Comparison of ENCODE assay signal across 1 cellular context in genomic region chr4:7151668-7152227, GRCh38.
TF ChIP-seq lines count a peak whose summit lies in the region.

No MANE protein-coding gene starts in this region.

TF ChIP-seq in K562, 482 proteins besides CTCF, POLR2A, EP300 and RAD21 (continued from another document):
- TF ChIP-seq PBX2 (CRISPR knock-in tag; IDR thresholded peaks at IDR 0.05; ENCODE audit: low read depth): no peak
- 0 out of 2 replicates have a peak, but pooled peaks have one; percentile 46 for TF ChIP-seq PBX2 (tag; conservative IDR thresholded peaks at IDR 0.05; ENCODE audit: low read depth)
